Comparison of ENCODE assay signal across 8 cellular contexts in the genomic region with DNA sequence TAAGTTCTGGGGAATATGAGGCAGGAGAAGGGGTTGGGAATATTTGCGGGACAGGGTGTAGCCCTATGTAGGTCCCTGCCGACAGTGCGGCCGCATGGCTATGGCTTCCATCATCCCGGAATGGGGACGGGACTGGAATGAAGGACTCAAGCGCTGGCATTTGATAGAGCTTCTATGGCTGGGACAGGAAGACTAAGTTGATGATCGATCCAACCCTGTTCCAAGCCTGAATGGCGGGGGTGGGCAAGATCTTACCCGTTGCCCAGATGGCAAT. TPM values are rescaled to one million over a fixed set of nuclear protein-coding genes. Genes with fewer than 3 reads are reported as not detected.
DNase-seq lines count a peak whose midpoint lies in the region; ATAC-seq lines count a peak whose summit lies in the region.

No MANE protein-coding gene starts in this region.

- H3K27ac ChIP-seq in temporal lobe (ENCODE audit: low read depth, low read length), result peak overlapping the region; percentile 75

- peak; percentile 37 to 42 for ATAC-seq in activated T-cell treated with anti-CD3 and anti-CD28 coated beads, Interleukin-2, amount 50 U/mL, for 4 hours
- ATAC-seq in HG03039 (IDR thresholded peaks at IDR 0.05; ENCODE audit: unreplicated experiment), result no peak

- H3K36me3 Mint-ChIP-seq in activated T-cell treated with anti-CD3 and anti-CD28 coated beads, Interleukin-2, amount 50 U/mL, for 4 hours (ENCODE audit: insufficient read depth), result no peaks in the 10 kb centered on the region
- H3K36me3 Mint-ChIP-seq in activated T-helper 1 cell treated with anti-CD3 and anti-CD28 coated beads, Interleukin-12 subunit alpha, Interleukin-12 subunit beta, Interleukin-2, Interleukin-4 antibody, amounts not matched to agents 30 ng/mL and 10 ng/mL and 1 ng/mL, durations not matched to agents 14 hours and 24 hours and 36 hours (ENCODE audit: low read depth), result peaks cover 3% of the 10 kb centered on the region
- H3K36me3 Mint-ChIP-seq in immature natural killer cell, result no peaks in the 10 kb centered on the region

- intact Hi-C loops in activated T-helper 1 cell treated with anti-CD3 and anti-CD28 coated beads, Interleukin-12 subunit alpha, Interleukin-12 subunit beta, Interleukin-2, Interleukin-4 antibody, amounts not matched to agents 30 ng/mL and 10 ng/mL and 1 ng/mL, durations not matched to agents 14 hours and 24 hours and 36 hours (cut with micrococcal nuclease), result loop anchor here (1.0 to 2.0 kb wide), 4 partner anchors 26 to 194 kb away; a partner anchor contains a TSS

- H3K27ac Mint-ChIP-seq in activated T-helper 1 cell treated with anti-CD3 and anti-CD28 coated beads, Interleukin-12 subunit alpha, Interleukin-12 subunit beta, Interleukin-2, Interleukin-4 antibody, amounts not matched to agents 30 ng/mL and 10 ng/mL and 1 ng/mL, durations not matched to agents 14 hours and 24 hours and 36 hours, result peak overlapping the region; percentile 69
- peak overlapping the region in 3 of 6 donors; percentile 17 to 82 (median 76) for H3K27ac Mint-ChIP-seq in immature natural killer cell

- H3K4me3 Mint-ChIP-seq in activated T-cell treated with anti-CD3 and anti-CD28 coated beads, Interleukin-2, amount 50 U/mL, for 4 hours, result peak overlapping the region; percentile 94
- H3K4me3 Mint-ChIP-seq in activated T-helper 1 cell treated with anti-CD3 and anti-CD28 coated beads, Interleukin-12 subunit alpha, Interleukin-12 subunit beta, Interleukin-2, Interleukin-4 antibody, amounts not matched to agents 30 ng/mL and 10 ng/mL and 1 ng/mL, durations not matched to agents 14 hours and 24 hours and 36 hours, result peak overlapping the region; percentile 95
- peak overlapping the region; percentile 89 to 97 (median 94) for H3K4me3 Mint-ChIP-seq in immature natural killer cell

- peaks cover 22% of the 10 kb centered on the region for H3K4me1 Mint-ChIP-seq in activated T-cell treated with anti-CD3 and anti-CD28 coated beads, Interleukin-2, amount 50 U/mL, for 4 hours (ENCODE audit: low read depth)
- peaks cover 27% of the 10 kb centered on the region for H3K4me1 Mint-ChIP-seq in activated T-helper 1 cell treated with anti-CD3 and anti-CD28 coated beads, Interleukin-12 subunit alpha, Interleukin-12 subunit beta, Interleukin-2, Interleukin-4 antibody, amounts not matched to agents 30 ng/mL and 10 ng/mL and 1 ng/mL, durations not matched to agents 14 hours and 24 hours and 36 hours (ENCODE audit: low read depth)
- H3K4me1 Mint-ChIP-seq in immature natural killer cell, result peaks cover 17 to 27% of the 10 kb centered on the region in 2 donors

- no peak for DNase-seq in activated T-cell treated with anti-CD3 and anti-CD28 coated beads, Interleukin-2, amount 50 U/mL, for 4 hours
- no peak for DNase-seq in activated T-cell treated with anti-CD3 and anti-CD28 coated beads, Interleukin-2, amount 50 U/mL, for 1 hour
- DNase-seq in activated T-helper 1 cell treated with anti-CD3 and anti-CD28 coated beads, Interleukin-12 subunit alpha, Interleukin-12 subunit beta, Interleukin-2, Interleukin-4 antibody, amounts not matched to agents 30 ng/mL and 10 ng/mL and 1 ng/mL, durations not matched to agents 14 hours and 24 hours and 36 hours (ENCODE audit: low spot score), result peak; percentile 25
- peak in 1 of 3 donors; percentile 34 for DNase-seq in immature natural killer cell
- DNase-seq in stimulated activated CD4-positive, alpha-beta T cell treated with anti-CD3 and anti-CD28 coated beads, Interleukin-15, amount 100 ng/mL, for 24 hours, result no peak
- DNase-seq in CD1c-positive myeloid dendritic cell (ENCODE audit: extremely low spot score), result no peak

- H3K27me3 Mint-ChIP-seq in activated T-cell treated with anti-CD3 and anti-CD28 coated beads, Interleukin-2, amount 50 U/mL, for 4 hours (ENCODE audit: low read depth), result peaks cover 31% of the 10 kb centered on the region
- peaks cover 49% of the 10 kb centered on the region for H3K27me3 Mint-ChIP-seq in activated T-helper 1 cell treated with anti-CD3 and anti-CD28 coated beads, Interleukin-12 subunit alpha, Interleukin-12 subunit beta, Interleukin-2, Interleukin-4 antibody, amounts not matched to agents 30 ng/mL and 10 ng/mL and 1 ng/mL, durations not matched to agents 14 hours and 24 hours and 36 hours (ENCODE audit: insufficient read depth)
- peaks cover 13 to 20% (median 13%) of the 10 kb centered on the region in 3 donors for H3K27me3 Mint-ChIP-seq in immature natural killer cell (ENCODE audit: low read depth in 3 of 3)

- no peaks in the 10 kb centered on the region for H3K9me3 Mint-ChIP-seq in activated T-cell treated with anti-CD3 and anti-CD28 coated beads, Interleukin-2, amount 50 U/mL, for 4 hours
- H3K9me3 Mint-ChIP-seq in activated T-helper 1 cell treated with anti-CD3 and anti-CD28 coated beads, Interleukin-12 subunit alpha, Interleukin-12 subunit beta, Interleukin-2, Interleukin-4 antibody, amounts not matched to agents 30 ng/mL and 10 ng/mL and 1 ng/mL, durations not matched to agents 14 hours and 24 hours and 36 hours, result no peaks in the 10 kb centered on the region
- H3K9me3 Mint-ChIP-seq in immature natural killer cell, result no peaks in the 10 kb centered on the region

RNA-seq across cellular contexts. Expression of a gene that starts 47.1 kb away (rescaled TPM):
- under 1 TPM in 2 of 3 donors, not detected in 1; 0.16 to 0.49 TPM for total RNA-seq in activated T-cell treated with anti-CD3 and anti-CD28 coated beads, Interleukin-2, amount 50 U/mL, for 4 hours
- 0.22 and 0.44 TPM in 2 replicates for total RNA-seq in activated T-helper 1 cell treated with anti-CD3 and anti-CD28 coated beads, Interleukin-12 subunit alpha, Interleukin-12 subunit beta, Interleukin-2, Interleukin-4 antibody, amounts not matched to agents 30 ng/mL and 10 ng/mL and 1 ng/mL, durations not matched to agents 14 hours and 24 hours and 36 hours
- polyA plus RNA-seq in immature natural killer cell, result not detected
- total RNA-seq in temporal lobe, result 29.0 TPM

Comparison
In these comparisons a context has a peak if more than half of its experiments do, and no peak if none do; other contexts are left out.
1. RNA of a gene that starts 47.1 kb away (total RNA-seq): 29.0 TPM in temporal lobe (single experiment); 0.22 to 0.44 TPM in activated T-helper 1 cell treated with anti-CD3 and anti-CD28 coated beads, Interleukin-12 subunit alpha, Interleukin-12 subunit beta, Interleukin-2, Interleukin-4 antibody, amounts not matched to agents 30 ng/mL and 10 ng/mL and 1 ng/mL, durations not matched to agents 14 hours and 24 hours and 36 hours and 0.16 to 0.49 TPM in activated T-cell treated with anti-CD3 and anti-CD28 coated beads, Interleukin-2, amount 50 U/mL, for 4 hours; every median in the first group is over 10 times any median in the second.
2. Peak in every context shown above with its lines, with median percentiles within 50 percentile points of each other: H3K4me3 Mint-ChIP-seq.